8 cellular contexts compared by ENCODE assay signal in the genomic region with DNA sequence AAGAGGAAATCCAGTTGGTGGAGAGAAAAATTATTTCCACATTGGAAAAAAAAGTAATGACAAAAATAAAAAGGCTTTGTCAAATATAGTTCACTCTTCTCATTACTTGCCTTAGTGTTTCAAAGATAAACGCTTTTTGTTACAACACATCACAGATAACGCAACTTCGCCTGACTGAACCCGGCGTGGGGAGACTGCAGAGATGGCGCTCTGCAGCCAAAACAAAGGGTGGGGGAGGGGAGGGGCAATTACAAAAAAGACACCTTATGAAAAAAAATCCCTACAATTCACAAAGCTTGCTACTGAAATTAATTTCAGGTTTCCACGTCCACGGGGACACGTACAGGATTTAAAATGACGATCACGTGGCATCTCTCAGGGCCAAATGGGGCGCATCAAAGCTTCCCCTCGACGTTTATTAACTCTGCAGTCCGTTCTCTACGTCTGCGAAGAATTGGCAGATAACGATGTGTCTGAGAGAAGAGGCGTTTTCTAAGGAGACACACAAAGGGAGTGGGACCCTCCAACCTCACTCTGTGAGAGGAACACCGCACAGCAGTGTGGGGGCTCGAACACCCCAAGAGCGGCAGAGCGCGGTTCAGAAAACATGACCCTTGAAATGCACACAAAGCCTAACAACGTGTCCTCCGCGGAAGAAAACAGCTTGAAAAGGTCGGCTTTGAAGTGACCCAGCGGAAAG. TPM values are rescaled to one million over a fixed set of nuclear protein-coding genes. Genes with fewer than 3 reads are reported as not detected.
DNase-seq lines count a peak whose midpoint lies in the region; ATAC-seq, FAIRE-seq and TF ChIP-seq lines count a peak whose summit lies in the region.

No MANE protein-coding gene starts in this region.

- H3K27ac ChIP-seq in ACC112 (ENCODE audit: low read depth, low read length) (no peak overlapping the region), HUES48 (ENCODE audit: low read depth, low read length) (peak overlapping the region; percentile 36), muscle layer of colon (ENCODE audit: low read depth, low read length) (peak overlapping the region; percentile 60)

- FAIRE-seq in bronchial epithelial cell (lab: Jason Lieb, UNC), result no peak

- H3K9ac ChIP-seq in HUES48 (ENCODE audit: low read depth, low read length) (peak overlapping the region; percentile 19), muscle layer of colon (ENCODE audit: low read length) (no peak overlapping the region)

- no peak for ATAC-seq in GM21529 (IDR thresholded peaks at IDR 0.05; ENCODE audit: unreplicated experiment)
- no peak for ATAC-seq in HG02588 (IDR thresholded peaks at IDR 0.05; ENCODE audit: unreplicated experiment)

- H3K4me1 ChIP-seq in ACC112 (ENCODE audit: control insufficient read depth, insufficient read depth, low read length, unreplicated experiment) (peaks cover 14% of the 10 kb centered on the region), HUES48 (ENCODE audit: control insufficient read depth, insufficient read depth, low read length) (peaks cover 24% of the 10 kb centered on the region), muscle layer of colon (ENCODE audit: insufficient read depth, low read length) (peaks cover 20% of the 10 kb centered on the region)

- peak overlapping the region; percentile 95 for H2AFZ ChIP-seq in ACC112 (ENCODE audit: low read length, unreplicated experiment)

- TF ChIP-seq CTCF in bronchial epithelial cell (IDR thresholded peaks at IDR 0.05; ENCODE audit: insufficient read depth, low read length, severe bottlenecking), result no peak

- H3K79me2 ChIP-seq in ACC112 (ENCODE audit: control insufficient read depth, insufficient read depth, low read length, unreplicated experiment), result peaks cover 28% of the 10 kb centered on the region

- H3K27me3 ChIP-seq in ACC112 (ENCODE audit: insufficient read depth, low read length) (peaks cover 14% of the 10 kb centered on the region; the same call in 1 of the 2 replicates), HUES48 (ENCODE audit: control insufficient read depth, insufficient read depth, low read length) (no peaks in the 10 kb centered on the region), bronchial epithelial cell (ENCODE audit: control insufficient read depth, insufficient read depth, low read length) (no peaks in the 10 kb centered on the region), muscle layer of colon (ENCODE audit: control insufficient read depth in 1 of 2, insufficient read depth in 2 of 2, low read length in 2 of 2) (no peaks in the 10 kb centered on the region)

- no peaks in the 10 kb centered on the region for H3K9me3 ChIP-seq in HUES48 (ENCODE audit: control insufficient read depth, insufficient read depth, low read length)
- no peaks in the 10 kb centered on the region for H3K9me3 ChIP-seq in muscle layer of colon (ENCODE audit: low read length)

- peak overlapping the region; percentile 95 for H3K4me3 ChIP-seq in ACC112 (ENCODE audit: low read depth, low read length)
- H3K4me3 ChIP-seq in HUES48 (ENCODE audit: low read depth, low read length), result peak overlapping the region; percentile 96
- H3K4me3 ChIP-seq in bronchial epithelial cell (ENCODE audit: low read depth, low read length), result peak overlapping the region; percentile 98
- peak overlapping the region; percentile 6 to 79 for H3K4me3 ChIP-seq in muscle layer of colon (ENCODE audit: low read depth in 1 of 2, low read length in 2 of 2)

- H3K36me3 ChIP-seq in ACC112 (ENCODE audit: insufficient read depth, low read length) (no peaks in the 10 kb centered on the region), HUES48 (ENCODE audit: control insufficient read depth, insufficient read depth, low read length) (peaks cover 10% of the 10 kb centered on the region), bronchial epithelial cell (ENCODE audit: control insufficient read depth, insufficient read depth, low read length) (no peaks in the 10 kb centered on the region), muscle layer of colon (ENCODE audit: insufficient read depth, low read length) (no peaks in the 10 kb centered on the region)

- no peak for DNase-seq in bronchial epithelial cell (ENCODE audit: low read depth)
- no peak for DNase-seq in RPMI8226
- no peak for DNase-seq in DMS153 (lab: John Stamatoyannopoulos, UW)

RNA-seq across cellular contexts. Expression of a gene that starts 1.5 kb away (rescaled TPM):
- total RNA-seq in bronchial epithelial cell, result 146 and 171 TPM in 2 replicates

Comparison
In these comparisons a context has a peak if more than half of its experiments do, and no peak if none do; other contexts are left out.
1. H3K4me3 ChIP-seq: peak in every context shown above with its lines; median percentile 98 in bronchial epithelial cell; 96 in HUES48; 95 in ACC112; 42 in muscle layer of colon.